Comparison of ENCODE assay signal across 21 cellular contexts in genomic region chr1:10777749-10778574, GRCh38. TPM values are rescaled to one million over a fixed set of nuclear protein-coding genes. Genes with fewer than 3 reads are reported as not detected.
DNase-seq lines count a peak whose midpoint lies in the region; ATAC-seq, FAIRE-seq and TF ChIP-seq lines count a peak whose summit lies in the region.
"Had no signal": no experiment of that assay in that cellular context is flagged by ENCODE, and none has a peak within 500 bp of the region (broad histone marks: within the 10 kb centered on the region; RNA-seq: fewer than 3 reads in every experiment).

No MANE protein-coding gene starts in this region.

- H3K9me3 ChIP-seq in HEK293 (ENCODE audit: control insufficient read depth, insufficient read depth, low read depth, low read length): no peaks in the 10 kb centered on the region
- H3K9me3 ChIP-seq in GM12878 (replicated peaks; ENCODE audit: control insufficient read depth, insufficient read depth, low read length): no peaks in the 10 kb centered on the region
- no peaks in the 10 kb centered on the region for H3K9me3 ChIP-seq in keratinocyte (ENCODE audit: control insufficient read depth, low read depth, low read length)
- H3K9me3 ChIP-seq: mucosa of descending colon, SK-N-SH, uterus had no signal

- FAIRE-seq in GM12878 (lab: Jason Lieb, UNC) (no peak), keratinocyte (lab: Jason Lieb, UNC) (peak; percentile 83), urothelium cell line (lab: Jason Lieb, UNC) (peak; percentile 67)

- H3K27ac Mint-ChIP-seq in immature natural killer cell: no peak overlapping the region
- H3K27ac Mint-ChIP-seq: T-helper 1 cell treated with Interleukin-12 subunit alpha and Interleukin-12 subunit beta and Interleukin-4 antibody, amounts not matched to agents 30 μg/mL and 1 μg/mL, for 36 hours had no signal

- no TSS peak for BruUV-seq in GM12878 (replicated peaks; lab: Mats Ljungman, UMichigan)

- SMC1A ChIA-PET in GM12878 (lab: Charles Lee; ENCODE audit: uncharacterized antibody, unreplicated experiment): no interaction called here

- H3K4me3 ChIP-seq in HEK293 (ENCODE audit: low read depth, low read length) (no peak overlapping the region), GM12878 (no peak overlapping the region), keratinocyte (ENCODE audit: control insufficient read depth in 2 of 3, extremely low read depth in 1 of 3, insufficient read depth in 2 of 3, low read depth in 1 of 3, low read length in 3 of 3) (peak overlapping the region in 1 of 3 experiments; percentile 55)
- H3K4me3 ChIP-seq: hepatocyte, mucosa of descending colon, uterus had no signal

- intact Hi-C loops in GM12878 (cut with micrococcal nuclease; ENCODE audit: unreplicated experiment): no loop called here

- no peak for TF ChIP-seq POLR2A in GM12878 (IDR thresholded peaks at IDR 0.05; ENCODE audit: low read depth, low read length)

- H3K36me3 ChIP-seq in HEK293 (ENCODE audit: control insufficient read depth in 2 of 2, insufficient read depth in 1 of 2, low read length in 2 of 2) (no peaks in the 10 kb centered on the region), GM12878 (ENCODE audit: control insufficient read depth in 2 of 2, insufficient read depth in 2 of 2, low read length in 1 of 2) (no peaks in the 10 kb centered on the region), keratinocyte (ENCODE audit: control insufficient read depth in 2 of 2, extremely low read depth in 1 of 2, insufficient read depth in 2 of 2, low read length in 2 of 2) (peaks cover 0 to 2% of the 10 kb centered on the region in 2 experiments)
- H3K36me3 ChIP-seq: uterus had no signal

- H3K27me3 Mint-ChIP-seq in immature natural killer cell (ENCODE audit: low read depth in 3 of 3): no peaks in the 10 kb centered on the region

- H3K4me1 ChIP-seq in HEK293 (ENCODE audit: control insufficient read depth, insufficient read depth, low read length) (no peaks in the 10 kb centered on the region), GM12878 (ENCODE audit: control insufficient read depth, insufficient read depth, low read length) (no peaks in the 10 kb centered on the region), keratinocyte (ENCODE audit: control insufficient read depth, extremely low read depth, insufficient read depth, low read length) (peaks cover 52% of the 10 kb centered on the region)
- H3K4me1 ChIP-seq: uterus had no signal

- no peaks in the 10 kb centered on the region for H3K4me1 Mint-ChIP-seq in immature natural killer cell

- CTCF ChIA-PET in HEK293 (lab: Yijun Ruan, JAX): no interaction called here
- CTCF ChIA-PET in GM12878 (lab: Yijun Ruan, JAX): no interaction called here

- H3K9me3 Mint-ChIP-seq in immature natural killer cell: no peaks in the 10 kb centered on the region
- H3K9me3 Mint-ChIP-seq: T-helper 1 cell treated with Interleukin-12 subunit alpha and Interleukin-12 subunit beta and Interleukin-4 antibody, amounts not matched to agents 30 μg/mL and 1 μg/mL, for 36 hours had no signal

- no peaks in the 10 kb centered on the region for H3K79me2 ChIP-seq in GM12878 (ENCODE audit: control insufficient read depth, insufficient read depth, low read length)
- peaks cover 25% of the 10 kb centered on the region for H3K79me2 ChIP-seq in keratinocyte (ENCODE audit: control insufficient read depth, insufficient read depth, low read length)
- H3K79me2 ChIP-seq: hepatocyte had no signal

- RAD21 ChIA-PET in GM12878 (lab: Charles Lee; ENCODE audit: unreplicated experiment): no interaction called here

- no peak for DNase-seq in GM12878 (ENCODE audit: low read depth, low spot score)
- no peak for DNase-seq in keratinocyte (ENCODE audit: low read depth, low spot score)
- DNase-seq in urothelium cell line (ENCODE audit: low spot score): no peak
- DNase-seq in GM19238 (ENCODE audit: insufficient read length, low spot score): no peak
- no peak for DNase-seq in immature natural killer cell
- DNase-seq: activated CD4-positive, CD25-positive, alpha-beta regulatory T cell; activated naive CD4-positive, alpha-beta T cell treated with Interleukin-2 at 50 U/mL for 16 hours; DMS153; left cardiac atrium; NCI-H2029; NCI-H526 treated with DMSO at 0.1 percent for 48 hours; NK-92 treated with Interleukin-12 subunit alpha and Interleukin-12 subunit beta, amount 100 ng/mL, for 24 hours; SK-N-SH; stimulated activated naive CD4-positive, alpha-beta T cell; uterus had no signal

- no peak for TF ChIP-seq RAD21 in GM12878 (IDR thresholded peaks at IDR 0.05; ENCODE audit: insufficient read depth, low read depth, low read length)

- TF ChIP-seq EP300 in GM12878 (IDR thresholded peaks at IDR 0.05; ENCODE audit: borderline replicate concordance in 1 of 2, control insufficient read depth in 1 of 2, low read depth in 2 of 2, low read length in 2 of 2): no peak

- no peaks in the 10 kb centered on the region for H4K20me1 ChIP-seq in GM12878 (ENCODE audit: control insufficient read depth, insufficient read depth)
- no peaks in the 10 kb centered on the region for H4K20me1 ChIP-seq in keratinocyte (ENCODE audit: control insufficient read depth, extremely low read depth, insufficient read depth, low read length)

- no peak overlapping the region for H3K9ac ChIP-seq in GM12878 (ENCODE audit: control insufficient read depth, insufficient read depth, low read length)
- H3K9ac ChIP-seq in keratinocyte (ENCODE audit: control insufficient read depth, extremely low read depth, insufficient read depth, low read length): peak overlapping the region; percentile 84
- H3K9ac ChIP-seq: SK-N-SH had no signal

- TF ChIP-seq CTCF in HEK293 (tag by site-specific recombination; IDR thresholded peaks at IDR 0.05): no peak
- TF ChIP-seq CTCF in GM12878 (IDR thresholded peaks at IDR 0.05 in 2 of 3, conservative IDR thresholded peaks at IDR 0.05 in 1 of 3; ENCODE audit: control insufficient read depth in 2 of 3, extremely low read depth in 1 of 3, insufficient read depth in 1 of 3, low read depth in 3 of 3, low read length in 3 of 3): no peak
- TF ChIP-seq CTCF in keratinocyte (optimal IDR thresholded peaks at IDR 0.05 in 1 of 3, IDR thresholded peaks at IDR 0.05 in 1 of 3, conservative IDR thresholded peaks at IDR 0.05 in 1 of 3; ENCODE audit: extremely low read depth in 1 of 3, insufficient read depth in 2 of 3, low read length in 3 of 3): no peak

- H2AFZ ChIP-seq in GM12878 (ENCODE audit: control insufficient read depth, low read depth, low read length): no peak overlapping the region
- H2AFZ ChIP-seq in keratinocyte (ENCODE audit: control insufficient read depth, low read length): peak overlapping the region; percentile 79
- H2AFZ ChIP-seq: hepatocyte had no signal

- dilution Hi-C loops in keratinocyte (cut with MboI; ENCODE audit: extremely low pct_ligation_motif_present, low sequenced_read_pairs): no loop called here

- 79% methylated on average over 9 of the region's 9 CpGs for WGBS in GM12878 (ENCODE audit: insufficient coverage, insufficient replicate concordance, low lambda C conversion rate, missing lambda C conversion rate)

- H3K27me3 ChIP-seq in GM12878 (replicated peaks in 1 of 2; ENCODE audit: control insufficient read depth in 2 of 2, insufficient read depth in 2 of 2, low read length in 1 of 2) (no peaks in the 10 kb centered on the region; a peak in 2 of 4 replicates), keratinocyte (ENCODE audit: control insufficient read depth, extremely low read depth, insufficient read depth, low read length) (no peaks in the 10 kb centered on the region)
- H3K27me3 ChIP-seq: hepatocyte, uterus had no signal

- ATAC-seq in GM12878: no peak
- ATAC-seq in GM19397 (IDR thresholded peaks at IDR 0.05; ENCODE audit: unreplicated experiment): no peak
- ATAC-seq: left cardiac atrium, Right ventricle myocardium inferior had no signal

- in situ Hi-C loops in GM12878 (cut with MboI): no loop called here

- H3K4me2 ChIP-seq in GM12878 (ENCODE audit: control insufficient read depth, insufficient read depth) (no peak overlapping the region), keratinocyte (ENCODE audit: control insufficient read depth, extremely low read depth, insufficient read depth, low read depth, low read length) (peak overlapping the region; percentile 90)
- H3K4me2 ChIP-seq: hepatocyte, SK-N-SH had no signal

- H3K27ac ChIP-seq in HEK293 (ENCODE audit: extremely low read depth, low read depth, low read length): no peak overlapping the region
- H3K27ac ChIP-seq in GM12878 (ENCODE audit: control insufficient read depth, insufficient read depth): no peak overlapping the region
- peak overlapping the region; percentile 95 for H3K27ac ChIP-seq in keratinocyte (ENCODE audit: control insufficient read depth, insufficient read depth, low read length)
- H3K27ac ChIP-seq: hepatocyte, uterus had no signal

- POLR2A ChIA-PET in HEK293 (lab: Yijun Ruan, JAX) (no interaction called here), GM12878 (lab: Charles Lee) (no interaction called here)

- no peaks in the 10 kb centered on the region for H3K9me1 ChIP-seq in keratinocyte (ENCODE audit: control insufficient read depth, extremely low read depth, insufficient read depth, low read length)

- no peaks in the 10 kb centered on the region for H3K36me3 Mint-ChIP-seq in immature natural killer cell

- H3K4me3 Mint-ChIP-seq in immature natural killer cell: no peak overlapping the region
- H3K4me3 Mint-ChIP-seq: T-helper 1 cell treated with Interleukin-12 subunit alpha and Interleukin-12 subunit beta and Interleukin-4 antibody, amounts not matched to agents 30 μg/mL and 1 μg/mL, for 36 hours had no signal

RNA-seq across cellular contexts. Expression of gene CASZ1, which starts 18.5 kb away (rescaled TPM):
- 10.0 and 10.2 TPM in 2 replicates for total RNA-seq in GM12878 (2013; cell fraction: nucleolus; rRNA removed)
- total RNA-seq in GM12878 (2014; rRNA removed) (4.0 and 4.9 TPM in 2 replicates), GM12878 (2014; rRNA removed; fragmentation: Illumina TruSeq; extraction: Trizol) (2.8 and 3.2 TPM in 2 replicates), GM12878 (2021) (9.8 and 11.8 TPM in 2 replicates)
- 0.63 TPM for polyA plus RNA-seq in GM12878 (2011; ENCODE audit: low read depth)
- polyA plus RNA-seq in GM12878 (2011; rRNA removed) (1.1 and 3.1 TPM in 2 replicates), GM12878 (2014; fragmentation: Illumina TruSeq; extraction: Trizol) (2.5 and 5.7 TPM in 2 replicates), GM12878 (2014; fragmentation: Nextera tagmentation; extraction: Ambion mirVana) (1 to 10 TPM in 1 of 2 experiments, under 1 TPM in 1; 0.52 to 2.0 TPM), GM12878 (2014; rRNA removed) (3.9 and 8.3 TPM in 2 replicates), GM12878 (2016; fragmentation: Nextera tagmentation; extraction: Ambion mirVana) (1 to 10 TPM; 3.5 to 4.3 TPM), keratinocyte (2.8 to 5.0 TPM (median 4.4 TPM) in 3 replicates), immature natural killer cell (1 to 10 TPM; 1.0 to 6.5 (median 1.9) TPM)
- 3.1 and 4.3 TPM in 2 replicates for polyA plus RNA-seq in GM12878 (2011; cell fraction: cytosol; rRNA removed)
- 9.1 and 14.4 TPM in 2 replicates for polyA plus RNA-seq in GM12878 (2011; cell fraction: nucleus; rRNA removed)
- polyA plus RNA-seq in GM12878 (2012): 2.1 and 2.2 TPM in 2 replicates
- polyA minus RNA-seq in GM12878 (2011; rRNA and poly(A)+ RNA removed): 5.8 and 7.0 TPM in 2 replicates
- 3.3 and 4.8 TPM in 2 replicates for polyA minus RNA-seq in GM12878 (2011; cell fraction: cytosol; rRNA and poly(A)+ RNA removed)
- 2.9 and 7.5 TPM in 2 replicates for polyA minus RNA-seq in GM12878 (2011; cell fraction: nucleus; rRNA and poly(A)+ RNA removed)
- polyA plus RNA-seq in keratinocyte (2011; ENCODE audit: low read depth): 66.1 TPM
- polyA plus RNA-seq in keratinocyte (2011; cell fraction: cytosol; rRNA removed): 2.4 and 4.8 TPM in 2 replicates
- polyA plus RNA-seq in keratinocyte (2011; cell fraction: nucleus; rRNA removed): 18.6 and 23.7 TPM in 2 replicates
- 5.9 and 27.8 TPM in 2 replicates for polyA plus RNA-seq in keratinocyte (2012; ENCODE audit: low replicate concordance)
- 5.2 to 17.9 TPM (median 7.7 TPM) in 3 replicates for polyA minus RNA-seq in keratinocyte
- 9.6 TPM for polyA minus RNA-seq in keratinocyte (2011; cell fraction: cytosol; rRNA and poly(A)+ RNA removed)
- 17.5 and 18.8 TPM in 2 replicates for polyA minus RNA-seq in keratinocyte (2011; cell fraction: nucleus; rRNA and poly(A)+ RNA removed)
